Comparison of ENCODE assay signal across 12 cellular contexts in the genomic region with DNA sequence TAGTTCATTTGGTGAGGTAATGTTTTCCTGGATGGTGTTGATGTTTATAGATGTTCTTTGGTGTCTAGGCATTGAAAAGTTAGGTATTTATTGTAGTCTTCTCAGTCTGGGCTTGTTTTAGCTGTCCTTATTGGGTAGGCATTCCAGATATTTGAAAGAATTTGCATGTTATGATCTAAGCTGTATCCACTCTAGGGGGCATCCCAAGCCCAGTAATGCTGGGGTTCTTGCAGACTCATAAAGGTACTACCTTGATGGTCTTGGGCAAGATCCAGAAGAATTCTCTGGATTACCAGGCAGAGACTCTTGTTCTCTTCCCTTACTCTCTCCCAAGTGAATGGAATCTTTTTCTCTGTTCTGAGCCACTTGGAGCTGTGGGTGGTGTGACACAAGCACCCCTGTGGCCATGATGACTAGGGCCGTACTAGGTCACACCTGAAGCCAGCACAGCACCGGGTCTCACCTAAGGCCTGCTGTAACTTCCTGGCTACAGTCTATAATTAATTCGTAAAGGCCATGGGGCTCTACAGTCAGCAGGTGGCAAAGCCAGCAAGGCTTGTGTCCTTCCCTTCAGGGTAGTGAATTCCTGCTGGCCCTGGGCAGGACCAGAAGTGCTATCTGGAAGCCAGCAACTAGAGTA.
A peak's percentile ranks its signal among the peaks of the same experiment; 100 is the strongest.
DNase-seq lines count a peak whose midpoint lies in the region; ATAC-seq and TF ChIP-seq lines count a peak whose summit lies in the region.
"Had no signal": no experiment of that assay in that cellular context is flagged by ENCODE, and none has a peak within 500 bp of the region (broad histone marks: within the 10 kb centered on the region; RNA-seq: fewer than 3 reads in every experiment).

No MANE protein-coding gene starts in this region.

- H3K27me3 Mint-ChIP-seq in activated T-helper 2 cell treated with anti-CD3 and anti-CD28 coated beads, Interferon-gamma antibody, Interleukin-2, Interleukin-4, amounts not matched to agents 10 μg/mL and 5 μg/mL and 100 μg/mL, durations not matched to agents 14 hours and 24 hours and 36 hours (ENCODE audit: low read depth) = peaks cover 30% of the 10 kb centered on the region
- H3K27me3 Mint-ChIP-seq in immature natural killer cell (ENCODE audit: low read depth in 3 of 3) = peaks cover 0 to 2% (median 2%) of the 10 kb centered on the region in 3 donors

- DNase-seq in COLO668 (lab: John Stamatoyannopoulos, UW; ENCODE audit: unreplicated experiment) (peak; percentile 42), GM23248 (peak; percentile 44), foreskin fibroblast (peak; percentile 26 to 56), left ventricle myocardium inferior (no peak), immature natural killer cell (no peak)
- DNase-seq in activated T-helper 2 cell treated with anti-CD3 and anti-CD28 coated beads, Interferon-gamma antibody, Interleukin-2, Interleukin-4, amounts not matched to agents 10 μg/mL and 5 μg/mL and 100 μg/mL, durations not matched to agents 14 hours and 24 hours and 36 hours (ENCODE audit: low spot score) = no peak
- DNase-seq: activated T-cell treated with anti-CD3 and anti-CD28 coated beads, Interleukin-2, amount 50 U/mL, for 48 hours; NCI-H1436 treated with DMSO at 0.1 percent for 48 hours; stimulated activated CD4-positive, alpha-beta T cell treated with anti-CD3 and anti-CD28 coated beads, Interleukin-12 subunit alpha, Interleukin-12 subunit beta, amount 100 ng/mL, for 4 hours had no signal

- H2AFZ ChIP-seq in GM23248 = no peak overlapping the region

- no peak overlapping the region for H3K4me3 Mint-ChIP-seq in activated T-helper 2 cell treated with anti-CD3 and anti-CD28 coated beads, Interferon-gamma antibody, Interleukin-2, Interleukin-4, amounts not matched to agents 10 μg/mL and 5 μg/mL and 100 μg/mL, durations not matched to agents 14 hours and 24 hours and 36 hours (ENCODE audit: low read depth)
- no peak overlapping the region for H3K4me3 Mint-ChIP-seq in immature natural killer cell

- in situ Hi-C loops in GM23248 (cut with MboI) = loop anchor here (10.0 kb wide), 2 partner anchors 227 to 527 kb away; no protein-coding TSS in a partner anchor

- H3K36me3 Mint-ChIP-seq in activated T-helper 2 cell treated with anti-CD3 and anti-CD28 coated beads, Interferon-gamma antibody, Interleukin-2, Interleukin-4, amounts not matched to agents 10 μg/mL and 5 μg/mL and 100 μg/mL, durations not matched to agents 14 hours and 24 hours and 36 hours (ENCODE audit: low read depth) = no peaks in the 10 kb centered on the region
- H3K36me3 Mint-ChIP-seq in immature natural killer cell = no peaks in the 10 kb centered on the region

- H4K20me1 ChIP-seq in GM23248 (ENCODE audit: insufficient read depth) = no peaks in the 10 kb centered on the region

- no peaks in the 10 kb centered on the region for H3K79me2 ChIP-seq in GM23248 (ENCODE audit: insufficient read depth)

- H3K27me3 ChIP-seq in GM23248 (replicated peaks; ENCODE audit: insufficient read depth) (no peaks in the 10 kb centered on the region), left ventricle myocardium inferior (ENCODE audit: low read depth) (peaks cover 17% of the 10 kb centered on the region)

- no peak overlapping the region for H3K4me2 ChIP-seq in GM23248 (ENCODE audit: unreplicated experiment)

- H3K4me1 ChIP-seq in GM23248 (ENCODE audit: insufficient read depth) (no peaks in the 10 kb centered on the region), left ventricle myocardium inferior (no peaks in the 10 kb centered on the region)

- intact Hi-C loops in activated T-helper 2 cell treated with anti-CD3 and anti-CD28 coated beads, Interferon-gamma antibody, Interleukin-2, Interleukin-4, amounts not matched to agents 10 μg/mL and 5 μg/mL and 100 μg/mL, durations not matched to agents 14 hours and 24 hours and 36 hours (cut with micrococcal nuclease) = loop anchor here (10.0 kb wide), 1 partner anchor 527 kb away; no protein-coding TSS in a partner anchor
- intact Hi-C loops in left ventricle myocardium inferior (cut with micrococcal nuclease) = no loop called here

- no peaks in the 10 kb centered on the region for H3K9me3 ChIP-seq in GM23248 (ENCODE audit: low read depth)
- H3K9me3 ChIP-seq in left ventricle myocardium inferior (replicated peaks) = no peaks in the 10 kb centered on the region

- H3K4me3 ChIP-seq in GM23248 (no peak overlapping the region), foreskin fibroblast (ENCODE audit: low read depth in 1 of 2, low read length in 2 of 2) (no peak overlapping the region), left ventricle myocardium inferior (no peak overlapping the region)
- H3K4me3 ChIP-seq: lung had no signal

- H3K9ac ChIP-seq in GM23248 = no peak overlapping the region

- no peaks in the 10 kb centered on the region for H3K4me1 Mint-ChIP-seq in activated T-helper 2 cell treated with anti-CD3 and anti-CD28 coated beads, Interferon-gamma antibody, Interleukin-2, Interleukin-4, amounts not matched to agents 10 μg/mL and 5 μg/mL and 100 μg/mL, durations not matched to agents 14 hours and 24 hours and 36 hours (ENCODE audit: low read depth)
- no peaks in the 10 kb centered on the region for H3K4me1 Mint-ChIP-seq in immature natural killer cell

- no peak for ATAC-seq in HG03521 (IDR thresholded peaks at IDR 0.05; ENCODE audit: unreplicated experiment)

- TF ChIP-seq CTCF in VCaP (conservative IDR thresholded peaks at IDR 0.05) = 0 out of 2 replicates have a peak, but pooled peaks have one; percentile 15
- peak; percentile 10 for TF ChIP-seq CTCF in foreskin fibroblast (IDR thresholded peaks at IDR 0.05; ENCODE audit: low read depth, low read length)
- TF ChIP-seq CTCF in left ventricle myocardium inferior (IDR thresholded peaks at IDR 0.05; ENCODE audit: borderline replicate concordance) = no peak

- H3K27ac Mint-ChIP-seq in activated T-helper 2 cell treated with anti-CD3 and anti-CD28 coated beads, Interferon-gamma antibody, Interleukin-2, Interleukin-4, amounts not matched to agents 10 μg/mL and 5 μg/mL and 100 μg/mL, durations not matched to agents 14 hours and 24 hours and 36 hours = no peak overlapping the region
- no peak overlapping the region for H3K27ac Mint-ChIP-seq in immature natural killer cell

- H3K9me3 Mint-ChIP-seq in activated T-helper 2 cell treated with anti-CD3 and anti-CD28 coated beads, Interferon-gamma antibody, Interleukin-2, Interleukin-4, amounts not matched to agents 10 μg/mL and 5 μg/mL and 100 μg/mL, durations not matched to agents 14 hours and 24 hours and 36 hours = no peaks in the 10 kb centered on the region
- peaks cover 0 to 2% (median 0%) of the 10 kb centered on the region in 6 donors for H3K9me3 Mint-ChIP-seq in immature natural killer cell

- no peak overlapping the region for H3K27ac ChIP-seq in GM23248
- no peak overlapping the region for H3K27ac ChIP-seq in VCaP
- H3K27ac ChIP-seq in left ventricle myocardium inferior (replicated peaks) = no peak overlapping the region

- no peaks in the 10 kb centered on the region for H3K9me2 ChIP-seq in GM23248 (ENCODE audit: insufficient read depth)

- WGBS in GM23248 (ENCODE audit: low coverage in 1 of 2, low lambda C conversion rate in 2 of 2, missing lambda C conversion rate in 2 of 2), 2 experiments = 78 to 83% methylated on average over 3 of the region's 3 CpGs

- H3K36me3 ChIP-seq in GM23248 (ENCODE audit: low read depth) (no peaks in the 10 kb centered on the region), left ventricle myocardium inferior (no peaks in the 10 kb centered on the region)

- no peaks in the 10 kb centered on the region for H3F3A ChIP-seq in GM23248 (ENCODE audit: insufficient read depth)

Comparison
In these comparisons a context has a peak if more than half of its experiments do, and no peak if none do; other contexts are left out.
1. DNase-seq: peak in COLO668 (single experiment), GM23248 (single experiment) and foreskin fibroblast (2 of 2); none in activated T-helper 2 cell treated with anti-CD3 and anti-CD28 coated beads, Interferon-gamma antibody, Interleukin-2, Interleukin-4, amounts not matched to agents 10 μg/mL and 5 μg/mL and 100 μg/mL, durations not matched to agents 14 hours and 24 hours and 36 hours (single experiment), left ventricle myocardium inferior (single experiment) and immature natural killer cell (0 of 3).